ENCODE assay signal across 16 cellular contexts in genomic region chr5:176373100-176373818, GRCh38. TPM values are rescaled to one million over a fixed set of nuclear protein-coding genes. Genes with fewer than 3 reads are reported as not detected.
DNase-seq lines count a peak whose midpoint lies in the region; ATAC-seq lines count a peak whose summit lies in the region.
"Had no signal": no experiment of that assay in that cellular context is flagged by ENCODE, and none has a peak within 500 bp of the region (broad histone marks: within the 10 kb centered on the region; RNA-seq: fewer than 3 reads in every experiment).

No MANE protein-coding gene starts in this region.

- peak overlapping the region in 5 of 6 donors; percentile 21 to 85 (median 77) for H3K27ac Mint-ChIP-seq in naive B cell
- H3K27ac Mint-ChIP-seq: activated CD4-positive, alpha-beta T cell treated with anti-CD3 and anti-CD28 coated beads for 36 hours; activated naive CD4-positive, alpha-beta T cell treated with anti-CD3 and anti-CD28 coated beads, Interleukin-2, amount 10 ng/mL, durations not matched to agents 7 days and 5 days; T-helper 17 cell had no signal

- no peaks in the 10 kb centered on the region for H3K36me3 Mint-ChIP-seq in naive B cell

- no peaks in the 10 kb centered on the region for H3K27me3 Mint-ChIP-seq in naive B cell
- H3K27me3 Mint-ChIP-seq: activated CD4-positive, alpha-beta T cell treated with anti-CD3 and anti-CD28 coated beads for 36 hours; activated naive CD4-positive, alpha-beta T cell treated with anti-CD3 and anti-CD28 coated beads, Interleukin-2, amount 10 ng/mL, durations not matched to agents 7 days and 5 days; T-helper 17 cell had no signal

- ATAC-seq in Right ventricle myocardium inferior: peak; percentile 71
- peak; percentile 98 to 99 for ATAC-seq in naive B cell (ENCODE audit: low read depth in 2 of 2)
- no peak for ATAC-seq in GM18909 (IDR thresholded peaks at IDR 0.05; ENCODE audit: poor library complexity, unreplicated experiment)
- ATAC-seq in HG03196 (IDR thresholded peaks at IDR 0.05; ENCODE audit: unreplicated experiment): no peak
- ATAC-seq: activated CD4-positive, alpha-beta T cell treated with anti-CD3 and anti-CD28 coated beads for 36 hours; mucosa of descending colon; T-helper 17 cell had no signal

- no peaks in the 10 kb centered on the region for H3K9me3 Mint-ChIP-seq in naive B cell
- H3K9me3 Mint-ChIP-seq: activated naive CD4-positive, alpha-beta T cell treated with anti-CD3 and anti-CD28 coated beads, Interleukin-2, amount 10 ng/mL, durations not matched to agents 7 days and 5 days had no signal

- peaks cover 5 to 11% (median 8%) of the 10 kb centered on the region in 3 donors for H3K4me1 Mint-ChIP-seq in naive B cell
- H3K4me1 Mint-ChIP-seq: activated CD4-positive, alpha-beta T cell treated with anti-CD3 and anti-CD28 coated beads for 36 hours; activated naive CD4-positive, alpha-beta T cell treated with anti-CD3 and anti-CD28 coated beads, Interleukin-2, amount 10 ng/mL, durations not matched to agents 7 days and 5 days had no signal

- H3K4me3 Mint-ChIP-seq in naive B cell: peak overlapping the region in 4 of 8 donors; percentile 1 to 38 (median 6)
- H3K4me3 Mint-ChIP-seq: activated CD4-positive, alpha-beta T cell treated with anti-CD3 and anti-CD28 coated beads for 36 hours; activated naive CD4-positive, alpha-beta T cell treated with anti-CD3 and anti-CD28 coated beads, Interleukin-2, amount 10 ng/mL, durations not matched to agents 7 days and 5 days; T-helper 17 cell had no signal

- DNase-seq in Right ventricle myocardium inferior (ENCODE audit: missing footprints): no peak
- DNase-seq in cardiac septum (ENCODE audit: low spot score): no peak
- DNase-seq in fibroblast of peridontal ligament (ENCODE audit: extremely low read depth): peak; percentile 31
- DNase-seq in naive B cell: peak; percentile 39
- DNase-seq in iPS-NIHi11 (ENCODE audit: low spot score): no peak
- DNase-seq in 8988T: no peak
- DNase-seq: activated CD4-positive, alpha-beta T cell treated with anti-CD3 and anti-CD28 coated beads for 36 hours; activated naive CD4-positive, alpha-beta T cell treated with anti-CD3 and anti-CD28 coated beads, Interleukin-2, amount 10 ng/mL, durations not matched to agents 7 days and 5 days; Caco-2; mucosa of descending colon; NCI-H2029; NCI-H69; stimulated activated CD4-positive, alpha-beta T cell treated with anti-CD3 and anti-CD28 coated beads, Interleukin-12 subunit alpha, Interleukin-12 subunit beta, amount 100 ng/mL, for 4 hours; T-helper 17 cell had no signal

- intact Hi-C loops in Right ventricle myocardium inferior (cut with DNase I): no loop called here
- intact Hi-C loops in cardiac septum (cut with DNase I): no loop called here

RNA-seq across cellular contexts. Expression of gene ARL10, which starts 8.0 kb away (rescaled TPM):
- total RNA-seq in Right ventricle myocardium inferior (5.4 TPM), cardiac septum (11.4 TPM)
- polyA plus RNA-seq in naive B cell (ENCODE audit: low read depth in 6 of 6): 1 to 10 TPM; 1.8 to 4.1 (median 2.5) TPM

RNA-seq across cellular contexts. Expression of gene KIAA1191, which starts 11.7 kb away (rescaled TPM):
- total RNA-seq in Right ventricle myocardium inferior (76.0 TPM), cardiac septum (104 TPM)
- 10 to 100 TPM; 46.8 to 56.4 (median 53.5) TPM for polyA plus RNA-seq in naive B cell (ENCODE audit: low read depth in 6 of 6)

RNA-seq across cellular contexts. Expression of gene NOP16, which starts 15.1 kb away (rescaled TPM):
- total RNA-seq in Right ventricle myocardium inferior: 22.6 TPM
- 22.5 TPM for total RNA-seq in cardiac septum
- 10 to 100 TPM; 15.9 to 39.6 (median 26.5) TPM for polyA plus RNA-seq in naive B cell (ENCODE audit: low read depth in 6 of 6)

RNA-seq across cellular contexts. Expression of gene HIGD2A, which starts 15.3 kb away (rescaled TPM):
- 218 TPM for total RNA-seq in Right ventricle myocardium inferior
- 266 TPM for total RNA-seq in cardiac septum
- 100 to 1,000 TPM; 137 to 220 (median 172) TPM for polyA plus RNA-seq in naive B cell (ENCODE audit: low read depth in 6 of 6)

RNA-seq across cellular contexts. Expression of gene CLTB, which starts 43.1 kb away (rescaled TPM):
- total RNA-seq in Right ventricle myocardium inferior (217 TPM), cardiac septum (252 TPM)
- polyA plus RNA-seq in naive B cell (ENCODE audit: low read depth in 6 of 6): 10 to 100 TPM; 42.3 to 64.4 (median 55.2) TPM

Comparison
In these comparisons a context has a peak if more than half of its experiments do, and no peak if none do; other contexts are left out.
1. ATAC-seq: peak in Right ventricle myocardium inferior (single experiment) and naive B cell (2 of 2); none in GM18909 (single experiment) and HG03196 (single experiment).
2. DNase-seq: peak in fibroblast of peridontal ligament (single experiment) and naive B cell (single experiment); none in Right ventricle myocardium inferior (single experiment), cardiac septum (single experiment), iPS-NIHi11 (single experiment) and 8988T (single experiment).